Comparison of ENCODE assay signal across 8 cellular contexts in genomic region chr5:90409318-90410177, GRCh38. TPM values are rescaled to one million over a fixed set of nuclear protein-coding genes. Genes with fewer than 3 reads are reported as not detected.
DNase-seq lines count a peak whose midpoint lies in the region; ATAC-seq and TF ChIP-seq lines count a peak whose summit lies in the region.

Gene CETN3 (minus strand): TSS chr5:90409756. CDS start chr5:90409661, 95 bp downstream.

- CTCF ChIA-PET in GM10248 (lab: Yijun Ruan, JAX) = interaction anchor here (1.3 to 2.0 kb wide), 6 partner anchors 9 to 120 kb away, joined by 3 to 10 read pairs (median 5); partner anchors contain the start of gene LYSMD3

- POLR2A ChIA-PET in GM10248 (lab: Yijun Ruan, JAX) = interaction anchor here (0.6 to 1.0 kb wide), 6 partner anchors 9 to 642 kb away, joined by 3 to 8 read pairs (median 4); partner anchors contain the start of genes LYSMD3, MBLAC2 and POLR3G

- H3K9me3 Mint-ChIP-seq in activated naive CD4-positive, alpha-beta T cell treated with anti-CD3 and anti-CD28 coated beads, Interleukin-2, amount 50 U/mL, for 72 hours = no peaks in the 10 kb centered on the region

- H3K27ac ChIP-seq in testis = peak within 1 kb of the TSS; percentile 97 to 98

- DNase-seq in GM10248 (ENCODE audit: extremely low spot score) = peak; percentile 90
- DNase-seq in NCI-H1092 (lab: John Stamatoyannopoulos, UW) = peak; percentile 95
- peak; percentile 80 to 91 for DNase-seq in activated naive CD4-positive, alpha-beta T cell treated with anti-CD3 and anti-CD28 coated beads, Interleukin-2, amount 50 U/mL, for 72 hours (ENCODE audit: low spot score in 2 of 2)
- DNase-seq in glomerular endothelial cell (ENCODE audit: extremely low read depth, low read depth, low spot score) = peak; percentile 96
- peak; percentile 66 for DNase-seq in omental fat pad (ENCODE audit: low spot score)
- peak; percentile 98 for DNase-seq in testis

- peaks cover 5 to 15% of the 10 kb centered on the region in 2 donors for H3K36me3 Mint-ChIP-seq in activated naive CD4-positive, alpha-beta T cell treated with anti-CD3 and anti-CD28 coated beads, Interleukin-2, amount 50 U/mL, for 72 hours

- no peaks in the 10 kb centered on the region for H3K9me3 ChIP-seq in testis

- peak within 1 kb of the TSS; percentile 88 to 95 for H3K4me3 ChIP-seq in testis

- ATAC-seq in HG02610 (IDR thresholded peaks at IDR 0.05; ENCODE audit: unreplicated experiment) (peak; percentile 93), SK-N-SH treated with all-trans-retinoic acid at 6 μM for 48 hours (peak; percentile 97), omental fat pad (ENCODE audit: low FRiP score) (peak; percentile 99)
- peak; percentile 94 to 95 for ATAC-seq in activated naive CD4-positive, alpha-beta T cell treated with anti-CD3 and anti-CD28 coated beads, Interleukin-2, amount 50 U/mL, for 72 hours

- intact Hi-C loops in testis (cut with DNase I; ENCODE audit: low total_unique reads) = no loop called here

- peaks cover 7% of the 10 kb centered on the region for H3K4me1 ChIP-seq in testis

- TF ChIP-seq CTCF in GM10248 (IDR thresholded peaks at IDR 0.05; ENCODE audit: control extremely low read depth, extremely low read depth, low read depth, missing control alignments) (no peak), omental fat pad (IDR thresholded peaks at IDR 0.05) (no peak), testis (IDR thresholded peaks at IDR 0.05) (peak in 1 of 3 experiments; percentile 11)

- WGBS in testis, 2 donors = 0% methylated on average over 45 to 51 of the region's 51 CpGs

- H3K27me3 ChIP-seq in testis = no peaks in the 10 kb centered on the region

- peak; percentile 72 for TF ChIP-seq POLR2A in testis (IDR thresholded peaks at IDR 0.05)

- no peaks in the 10 kb centered on the region for H3K36me3 ChIP-seq in testis (ENCODE audit: low read depth, missing control alignments)

- no peak within 1 kb of the TSS for H3K27ac Mint-ChIP-seq in activated naive CD4-positive, alpha-beta T cell treated with anti-CD3 and anti-CD28 coated beads, Interleukin-2, amount 50 U/mL, for 72 hours

TF ChIP-seq in SK-N-SH treated with all-trans-retinoic acid at 6 μM for 48 hours, 23 proteins besides CTCF, POLR2A, EP300 and RAD21:
- TF ChIP-seq ZNF70 (CRISPR knock-in tag; IDR thresholded peaks at IDR 0.05) (peak; percentile 30; the same call in 1 of the 2 replicates), SNAI2 (CRISPR knock-in tag; IDR thresholded peaks at IDR 0.05) (0 out of 2 replicates have a peak, but pooled peaks have one; percentile 20), ARNTL (CRISPR knock-in tag; IDR thresholded peaks at IDR 0.05; ENCODE audit: borderline replicate concordance, low read depth) (no peak), GLIS3 (CRISPR knock-in tag; IDR thresholded peaks at IDR 0.05) (0 out of 2 replicates have a peak, but pooled peaks have one; percentile 26)
- TF ChIP-seq, protein P1, sequence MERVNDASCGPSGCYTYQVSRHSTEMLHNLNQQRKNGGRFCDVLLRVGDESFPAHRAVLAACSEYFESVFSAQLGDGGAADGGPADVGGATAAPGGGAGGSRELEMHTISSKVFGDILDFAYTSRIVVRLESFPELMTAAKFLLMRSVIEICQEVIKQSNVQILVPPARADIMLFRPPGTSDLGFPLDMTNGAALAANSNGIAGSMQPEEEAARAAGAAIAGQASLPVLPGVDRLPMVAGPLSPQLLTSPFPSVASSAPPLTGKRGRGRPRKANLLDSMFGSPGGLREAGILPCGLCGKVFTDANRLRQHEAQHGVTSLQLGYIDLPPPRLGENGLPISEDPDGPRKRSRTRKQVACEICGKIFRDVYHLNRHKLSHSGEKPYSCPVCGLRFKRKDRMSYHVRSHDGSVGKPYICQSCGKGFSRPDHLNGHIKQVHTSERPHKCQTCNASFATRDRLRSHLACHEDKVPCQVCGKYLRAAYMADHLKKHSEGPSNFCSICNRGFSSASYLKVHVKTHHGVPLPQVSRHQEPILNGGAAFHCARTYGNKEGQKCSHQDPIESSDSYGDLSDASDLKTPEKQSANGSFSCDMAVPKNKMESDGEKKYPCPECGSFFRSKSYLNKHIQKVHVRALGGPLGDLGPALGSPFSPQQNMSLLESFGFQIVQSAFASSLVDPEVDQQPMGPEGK (CRISPR knock-in tag; IDR thresholded peaks at IDR 0.05; ENCODE audit: borderline replicate concordance) = peak; percentile 23; the same call in 1 of the 2 replicates

RNA-seq across cellular contexts. Expression of gene CETN3, which starts in this region (rescaled TPM):
- total RNA-seq in activated naive CD4-positive, alpha-beta T cell treated with anti-CD3 and anti-CD28 coated beads, Interleukin-2, amount 50 U/mL, for 72 hours = 10 to 100 TPM; 37.5 to 40.6 TPM
- total RNA-seq in glomerular endothelial cell (7.3 and 12.2 TPM in 2 replicates), omental fat pad (1 to 10 TPM; 5.2 to 9.1 (median 5.7) TPM), testis (10 to 100 TPM; 56.7 to 60.9 TPM)
- 353 TPM for polyA plus RNA-seq in testis (ENCODE audit: insufficient read depth, low read depth, low replicate concordance)

Comparison
In these comparisons a context has a peak if more than half of its experiments do, and no peak if none do; other contexts are left out.
1. Peak in every context shown above with its lines: DNase-seq, ATAC-seq, H3K4me3 ChIP-seq and H3K27ac ChIP-seq.